In genomic region chr3:51391075-51391565, GRCh38 we compare ENCODE assay signal across 8 cellular contexts. TPM values are rescaled to one million over a fixed set of nuclear protein-coding genes. Genes with fewer than 3 reads are reported as not detected.
A peak's percentile ranks its signal among the peaks of the same experiment; 100 is the strongest.
DNase-seq lines count a peak whose midpoint lies in the region; ATAC-seq, FAIRE-seq and TF ChIP-seq lines count a peak whose summit lies in the region.

Gene RBM15B (plus strand): TSS chr3:51391285. CDS start chr3:51391400, 115 bp downstream.

- ATAC-seq in HG02840 (IDR thresholded peaks at IDR 0.05; ENCODE audit: low FRiP score, unreplicated experiment): peak; percentile 92

- TF ChIP-seq POLR2A in GM12892 (IDR thresholded peaks at IDR 0.05; ENCODE audit: low read depth, low read length): peak; percentile 76; the same call in 1 of the 2 replicates
- peak; percentile 58 for TF ChIP-seq POLR2A in prostate gland (IDR thresholded peaks at IDR 0.05)

- H3K27me3 ChIP-seq in left ventricle myocardium inferior (ENCODE audit: low read depth) (no peaks in the 10 kb centered on the region), prostate gland (replicated peaks; ENCODE audit: insufficient read depth) (no peaks in the 10 kb centered on the region)

- TF ChIP-seq CTCF in left ventricle myocardium inferior (IDR thresholded peaks at IDR 0.05; ENCODE audit: borderline replicate concordance) (peak; percentile 92), prostate gland (IDR thresholded peaks at IDR 0.05) (peak in 3 of 4 experiments; percentile 90 to 99 (median 97))

- WGBS in prostate gland: under 1% methylated on average over 73 of the region's 83 CpGs

- no peaks in the 10 kb centered on the region for H3K9me3 ChIP-seq in left ventricle myocardium inferior (replicated peaks)
- no peaks in the 10 kb centered on the region for H3K9me3 ChIP-seq in prostate gland

- H3K27ac ChIP-seq in left ventricle myocardium inferior (replicated peaks) (peak within 1 kb of the TSS; percentile 91), prostate gland (peak within 1 kb of the TSS; percentile 67 to 90)

- peak; percentile 99 for FAIRE-seq in GM12892 (lab: Jason Lieb, UNC)
- peak; percentile 89 for FAIRE-seq in urothelium cell line (lab: Jason Lieb, UNC)

- H3K4me1 ChIP-seq in left ventricle myocardium inferior: peaks cover 90% of the 10 kb centered on the region
- peaks cover 38% of the 10 kb centered on the region for H3K4me1 ChIP-seq in prostate gland (replicated peaks)

- H3K4me3 ChIP-seq in left ventricle myocardium inferior: peak within 1 kb of the TSS; percentile 74
- H3K4me3 ChIP-seq in prostate gland: peak within 1 kb of the TSS; percentile 74 to 88

- DNase-seq in GM12892 (ENCODE audit: insufficient read length) (peak; percentile 97), NCI-H1436 treated with DMSO at 0.1 percent for 48 hours (lab: John Stamatoyannopoulos, UW) (peak; percentile 38), amniotic stem cell (lab: John Stamatoyannopoulos, UW) (peak; percentile 89), left ventricle myocardium inferior (peak; percentile 98), prostate gland (ENCODE audit: low spot score) (peak; percentile 97), urothelium cell line (ENCODE audit: low spot score) (peak; percentile 97)

- intact Hi-C loops in T-helper 1 cell treated with Interleukin-12 subunit alpha and Interleukin-12 subunit beta and Interleukin-4 antibody, amounts not matched to agents 30 ng/mL and 1 ng/mL, for 36 hours (cut with micrococcal nuclease): loop anchor here (1.0 to 10.0 kb wide), 13 partner anchors 43 to 1956 kb away; partner anchors contain the start of genes ABHD14B, DCP1A, DUSP7 and HEMK1
- intact Hi-C loops in left ventricle myocardium inferior (cut with micrococcal nuclease) (no loop called here), prostate gland (cut with DNase I) (loop anchor here (5.0 kb wide), 1 partner anchor 111 kb away; the partner anchor contains the start of gene DCAF1)

- peaks cover 68% of the 10 kb centered on the region for H3K36me3 ChIP-seq in left ventricle myocardium inferior
- H3K36me3 ChIP-seq in prostate gland: no peaks in the 10 kb centered on the region

RNA-seq across cellular contexts. Expression of gene RBM15B, which starts in this region (rescaled TPM):
- polyA plus RNA-seq in GM12892 (2012; ENCODE audit: missing spikeins): 8.9 TPM
- 31.2 and 31.4 TPM in 2 replicates for total RNA-seq in T-helper 1 cell treated with Interleukin-12 subunit alpha and Interleukin-12 subunit beta and Interleukin-4 antibody, amounts not matched to agents 30 ng/mL and 1 ng/mL, for 36 hours
- total RNA-seq in left ventricle myocardium inferior: 12.5 TPM
- 10 to 100 TPM; 34.1 to 40.1 TPM for total RNA-seq in prostate gland

Comparison
In these comparisons a context has a peak if more than half of its experiments do, and no peak if none do; other contexts are left out.
1. Peak in every context shown above with its lines: DNase-seq, ATAC-seq, H3K4me3 ChIP-seq and H3K27ac ChIP-seq.
2. DNase-seq: peak in every context shown above with its lines; median percentile 98 in left ventricle myocardium inferior; 97 in GM12892; 97 in prostate gland; 97 in urothelium cell line; 89 in amniotic stem cell; 38 in NCI-H1436 treated with DMSO at 0.1 percent for 48 hours.